ENCODE assay signal across 25 cellular contexts in the genomic region with DNA sequence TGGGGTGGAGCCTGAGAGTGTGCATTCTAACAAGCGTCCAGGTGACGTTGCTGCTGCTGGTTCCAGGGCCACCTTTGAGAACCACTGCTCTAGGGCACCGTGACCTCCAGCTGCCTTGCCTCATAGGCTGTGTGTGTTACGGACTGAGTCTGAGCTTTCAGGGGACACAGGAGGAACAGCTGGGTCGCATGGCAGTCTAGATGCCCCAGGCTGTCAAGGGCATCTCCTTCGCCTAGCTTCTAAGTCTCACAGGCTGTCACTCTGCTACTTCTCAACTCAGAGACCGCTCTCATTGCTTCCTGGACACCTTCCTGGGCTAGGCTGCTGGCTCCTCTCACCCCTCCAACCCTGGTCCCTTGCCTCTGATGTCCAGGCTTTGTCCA. TPM values are rescaled to one million over a fixed set of nuclear protein-coding genes. Genes with fewer than 3 reads are reported as not detected.
"Had no signal": no experiment of that assay in that cellular context is flagged by ENCODE, and none has a peak within 500 bp of the region (broad histone marks: within the 10 kb centered on the region; RNA-seq: fewer than 3 reads in every experiment).

No MANE protein-coding gene starts in this region.

- H3K4me3 Mint-ChIP-seq: central memory CD8-positive, alpha-beta T cell; effector memory CD8-positive, alpha-beta T cell; nephron; stimulated activated memory B cell treated with anti-CD40 and anti-IgM and Interleukin-4, amounts not matched to agents 10 μg/mL and 1 μg/mL and 100 μg/mL, for 72 hours; type B pancreatic cell had no signal

- H3K36me3 ChIP-seq: ascending aorta, brain microvascular endothelial cell, esophagus squamous epithelium, gastrocnemius medialis, right lobe of liver, thoracic aorta had no signal

- H3K9me3 Mint-ChIP-seq: central memory CD8-positive, alpha-beta T cell; effector memory CD8-positive, alpha-beta T cell; nephron; stimulated activated memory B cell treated with anti-CD40 and anti-IgM and Interleukin-4, amounts not matched to agents 10 μg/mL and 1 μg/mL and 100 μg/mL, for 72 hours; type B pancreatic cell had no signal

- H3K4me1 Mint-ChIP-seq: nephron; stimulated activated memory B cell treated with anti-CD40 and anti-IgM and Interleukin-4, amounts not matched to agents 10 μg/mL and 1 μg/mL and 100 μg/mL, for 72 hours had no signal

- ATAC-seq: effector memory CD8-positive, alpha-beta T cell; gastrocnemius medialis; left ventricle myocardium superior; right lobe of liver; stimulated activated memory B cell treated with anti-CD40 and anti-IgM and Interleukin-4, amounts not matched to agents 10 μg/mL and 1 μg/mL and 100 μg/mL, for 72 hours had no signal

- H3K9me3 ChIP-seq: ascending aorta, esophagus squamous epithelium, gastrocnemius medialis, right lobe of liver, thoracic aorta had no signal

- H3K27ac Mint-ChIP-seq: nephron; stimulated activated memory B cell treated with anti-CD40 and anti-IgM and Interleukin-4, amounts not matched to agents 10 μg/mL and 1 μg/mL and 100 μg/mL, for 72 hours; type B pancreatic cell had no signal

- H3K4me1 ChIP-seq: ascending aorta, gastrocnemius medialis, right lobe of liver had no signal

- FAIRE-seq: colon, islet of Langerhans had no signal

- H3K4me3 ChIP-seq: ascending aorta, esophagus squamous epithelium, gastrocnemius medialis, right lobe of liver, skin epidermis, thoracic aorta had no signal

- H3K27ac ChIP-seq: ascending aorta, brain microvascular endothelial cell, esophagus squamous epithelium, gastrocnemius medialis, right lobe of liver, skin epidermis, thoracic aorta had no signal

- H3K27me3 ChIP-seq: ascending aorta, right lobe of liver had no signal

- DNase-seq: activated CD4-positive, alpha-beta T cell treated with anti-CD3 and anti-CD28 coated beads for 1 hour; activated CD4-positive, alpha-beta T cell treated with anti-CD3 and anti-CD28 coated beads, Interleukin-2, amount 50 U/mL, for 4 hours; activated naive CD4-positive, alpha-beta T cell treated with Interleukin-2 at 50 U/mL for 16 hours; activated T-cell treated with anti-CD3 and anti-CD28 coated beads, Interleukin-2, amount 50 U/mL, for 48 hours; brain microvascular endothelial cell; effector memory CD8-positive, alpha-beta T cell; esophagus squamous epithelium; gastrocnemius medialis; left ventricle myocardium superior; midbrain; right lobe of liver; stimulated activated CD4-positive, alpha-beta T cell treated with anti-CD3 and anti-CD28 coated beads, Interleukin-1b, Interleukin-23, amount 100 ng/mL, for 48 hours; T-helper 9 cell had no signal

- H3K36me3 Mint-ChIP-seq: stimulated activated memory B cell treated with anti-CD40 and anti-IgM and Interleukin-4, amounts not matched to agents 10 μg/mL and 1 μg/mL and 100 μg/mL, for 72 hours; type B pancreatic cell had no signal

RNA-seq across cellular contexts. Expression of gene KRT73, which starts 1.0 kb away (rescaled TPM):
- total RNA-seq: ascending aorta, dermis microvascular lymphatic vessel endothelial cell, gastrocnemius medialis, left ventricle myocardium superior, right lobe of liver, thoracic aorta had no signal

RNA-seq across cellular contexts. Expression of gene KRT72, which starts 16.1 kb away (rescaled TPM):
- total RNA-seq: ascending aorta, dermis microvascular lymphatic vessel endothelial cell, esophagus squamous epithelium, gastrocnemius medialis, left ventricle myocardium superior, right lobe of liver, thoracic aorta had no signal

RNA-seq across cellular contexts. Expression of gene KRT2, which starts 34.6 kb away (rescaled TPM):
- total RNA-seq: ascending aorta, dermis microvascular lymphatic vessel endothelial cell, gastrocnemius medialis, left ventricle myocardium superior, right lobe of liver had no signal
- polyA plus RNA-seq: adipose tissue had no signal

RNA-seq across cellular contexts. Expression of gene KRT74, which starts 43.8 kb away (rescaled TPM):
- total RNA-seq: ascending aorta; dermis microvascular lymphatic vessel endothelial cell; gastrocnemius medialis; left ventricle myocardium superior; right lobe of liver; T-helper 1 cell treated with Interleukin-12 subunit alpha and Interleukin-12 subunit beta and Interleukin-4 antibody, amounts not matched to agents 30 ng/mL and 1 ng/mL, for 36 hours; thoracic aorta had no signal
- polyA plus RNA-seq: adipose tissue had no signal
